In the genomic region with DNA sequence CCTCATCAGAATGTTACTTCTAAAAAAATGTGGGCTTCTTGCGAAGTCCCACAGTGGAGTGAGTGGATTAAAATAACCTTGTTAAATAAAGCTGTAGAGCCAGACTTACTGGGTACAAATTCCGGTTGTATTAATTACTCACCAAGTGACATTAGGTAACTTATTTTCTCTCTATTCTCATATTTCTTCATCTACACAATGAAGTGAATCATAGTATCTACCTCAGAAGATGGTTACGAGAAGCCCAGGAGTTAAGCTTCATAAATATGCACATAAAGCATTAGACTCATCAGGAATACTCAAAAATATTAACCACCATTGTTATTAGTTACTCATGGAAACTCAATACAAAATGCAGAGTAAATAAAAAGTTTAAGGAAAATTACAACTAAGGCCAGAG, we compare ENCODE assay signal across 27 cellular contexts. TPM values are rescaled to one million over a fixed set of nuclear protein-coding genes. Genes with fewer than 3 reads are reported as not detected.
"Had no signal": no experiment of that assay in that cellular context is flagged by ENCODE, and none has a peak within 500 bp of the region (broad histone marks: within the 10 kb centered on the region; RNA-seq: fewer than 3 reads in every experiment).

No MANE protein-coding gene starts in this region.

- H3K9me3 ChIP-seq: colonic mucosa, esophagus muscularis mucosa, left ventricle myocardium inferior, lower lobe of right lung, ovary, psoas muscle, suprapubic skin, tibial artery, upper lobe of left lung, uterus had no signal

- H3K4me1 ChIP-seq: colonic mucosa, esophagus muscularis mucosa, left ventricle myocardium inferior, lower lobe of right lung, neural progenitor cell, psoas muscle, suprapubic skin, upper lobe of left lung, uterus had no signal

- H3K4me3 ChIP-seq: colonic mucosa, esophagus muscularis mucosa, left ventricle myocardium inferior, lower lobe of right lung, neural progenitor cell, ovary, psoas muscle, skin epidermis, suprapubic skin, tibial artery, upper lobe of left lung, uterus had no signal

- ATAC-seq: left cardiac atrium; lower lobe of right lung; natural killer cell treated with Interleukin-12 subunit alpha and Interleukin-12 subunit beta and Interleukin-15 and Interleukin-18, amount 100 ng/mL, for 72 hours; psoas muscle; sciatic nerve; stimulated activated effector memory CD8-positive, alpha-beta T cell treated with anti-CD3 and anti-CD28 coated beads, Interleukin-12 subunit alpha, Interleukin-12 subunit beta, amount 100 ng/mL, for 72 hours; stimulated activated naive CD8-positive, alpha-beta T cell treated with anti-CD3 and anti-CD28 coated beads, Interleukin-15, Interleukin-2, amounts not matched to agents 100 U/mL and 50 U/mL, for 24 hours had no signal

- H3K27ac ChIP-seq: colonic mucosa, esophagus muscularis mucosa, left ventricle myocardium inferior, lower lobe of right lung, neural progenitor cell, ovary, psoas muscle, suprapubic skin, tibial artery, upper lobe of left lung, uterus had no signal

- DNase-seq: colonic mucosa; dermis blood vessel endothelial cell; endodermal cell; foreskin fibroblast; immature natural killer cell; left cardiac atrium; left ventricle myocardium inferior; lower lobe of right lung; mesenchymal stem cell; midbrain; nucleus accumbens; ovary; psoas muscle; stimulated activated CD4-positive, alpha-beta T cell treated with anti-CD3 and anti-CD28 coated beads, Interleukin-2, amount 100 ng/mL, for 48 hours; stimulated activated naive CD8-positive, alpha-beta T cell treated with anti-CD3 and anti-CD28 coated beads, Interleukin-15, Interleukin-2, amounts not matched to agents 100 U/mL and 50 U/mL, for 24 hours; tibial artery; upper lobe of left lung; uterus had no signal

- H3K27me3 ChIP-seq: colonic mucosa, esophagus muscularis mucosa, neural progenitor cell, ovary, suprapubic skin, tibial artery, upper lobe of left lung, uterus had no signal

- H3K36me3 ChIP-seq: colonic mucosa, left ventricle myocardium inferior, neural progenitor cell, ovary, upper lobe of left lung, uterus had no signal

- FAIRE-seq: endothelial cell of umbilical vein, keratinocyte had no signal

RNA-seq across cellular contexts. Expression of a gene that starts 52.4 kb away (rescaled TPM):
- total RNA-seq: natural killer cell treated with Interleukin-12 subunit alpha and Interleukin-12 subunit beta and Interleukin-15 and Interleukin-18, amount 100 ng/mL, for 72 hours had no signal
